13 cellular contexts compared by ENCODE assay signal in the genomic region with DNA sequence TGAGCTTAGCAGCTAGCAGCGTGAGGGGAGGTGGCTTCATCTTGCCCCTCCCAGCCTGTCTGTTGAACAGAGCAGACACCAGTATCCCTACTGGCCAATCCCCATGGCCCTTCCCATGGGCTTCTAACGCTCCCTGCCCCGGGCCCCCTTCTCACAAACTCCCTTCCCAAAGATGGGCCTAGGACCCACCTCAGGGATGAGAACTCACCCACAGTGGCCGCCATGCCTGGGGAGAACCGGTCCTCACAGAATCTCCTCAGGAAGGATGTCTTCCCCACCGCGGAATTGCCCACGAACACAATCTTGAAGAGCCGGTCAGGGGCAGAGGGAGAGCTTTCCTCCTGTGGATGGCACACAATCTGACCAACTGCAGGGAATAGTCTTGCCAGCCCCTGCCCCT.
DNase-seq lines count a peak whose midpoint lies in the region; ATAC-seq and TF ChIP-seq lines count a peak whose summit lies in the region.
"Had no signal": no experiment of that assay in that cellular context is flagged by ENCODE, and none has a peak within 500 bp of the region (broad histone marks: within the 10 kb centered on the region; RNA-seq: fewer than 3 reads in every experiment).

No MANE protein-coding gene starts in this region.

- H3K4me1 ChIP-seq in BLaER1 treated with 17β-estradiol and CSF1 and Interleukin-3, amounts not matched to agents 10 nM and 100 nM = peaks cover 0 to 68% (median 42%) of the 10 kb centered on the region in 10 experiments; a peak in 16 of 20 replicates
- H3K4me1 ChIP-seq: Caco-2, HAP-1 had no signal

- TF ChIP-seq CTCF in glutamatergic neuron (IDR thresholded peaks at IDR 0.05; ENCODE audit: partially characterized antibody, unreplicated experiment) = no peak

- ATAC-seq in GM21723 (IDR thresholded peaks at IDR 0.05; ENCODE audit: unreplicated experiment) = no peak
- no peak for ATAC-seq in activated T-cell treated with anti-CD3 and anti-CD28 coated beads, Interleukin-2, amount 50 U/mL, for 72 hours (replicated peaks in 1 of 2)

- no peak overlapping the region for H3K4me3 Mint-ChIP-seq in activated CD4-positive, alpha-beta T cell treated with anti-CD3 and anti-CD28 coated beads, Interleukin-2, amount 10 ng/mL, durations not matched to agents 24 days and 14 days
- no peak overlapping the region for H3K4me3 Mint-ChIP-seq in glutamatergic neuron (ENCODE audit: unreplicated experiment)
- no peak overlapping the region for H3K4me3 Mint-ChIP-seq in activated T-cell treated with anti-CD3 and anti-CD28 coated beads, Interleukin-2, amount 50 U/mL, for 72 hours
- H3K4me3 Mint-ChIP-seq: CD4-positive, alpha-beta T cell had no signal

- no peaks in the 10 kb centered on the region for H3K9me3 Mint-ChIP-seq in activated CD4-positive, alpha-beta T cell treated with anti-CD3 and anti-CD28 coated beads, Interleukin-2, amount 10 ng/mL, durations not matched to agents 24 days and 14 days
- H3K9me3 Mint-ChIP-seq in glutamatergic neuron (ENCODE audit: unreplicated experiment) = peaks cover 6% of the 10 kb centered on the region
- H3K9me3 Mint-ChIP-seq in activated T-cell treated with anti-CD3 and anti-CD28 coated beads, Interleukin-2, amount 50 U/mL, for 72 hours = no peaks in the 10 kb centered on the region
- H3K9me3 Mint-ChIP-seq: CD4-positive, alpha-beta T cell had no signal

- no peak overlapping the region for H3K9ac ChIP-seq in BLaER1 treated with 17β-estradiol and CSF1 and Interleukin-3, amounts not matched to agents 10 nM and 100 nM
- H3K9ac ChIP-seq: GM23248 had no signal

- peaks cover 11% of the 10 kb centered on the region for H3K4me1 Mint-ChIP-seq in activated CD4-positive, alpha-beta T cell treated with anti-CD3 and anti-CD28 coated beads, Interleukin-2, amount 10 ng/mL, durations not matched to agents 24 days and 14 days
- H3K4me1 Mint-ChIP-seq in glutamatergic neuron (ENCODE audit: low read depth, unreplicated experiment) = peaks cover 67% of the 10 kb centered on the region
- peaks cover 12% of the 10 kb centered on the region for H3K4me1 Mint-ChIP-seq in activated T-cell treated with anti-CD3 and anti-CD28 coated beads, Interleukin-2, amount 50 U/mL, for 72 hours (ENCODE audit: low read depth)

- peaks cover 18 to 99% (median 82%) of the 10 kb centered on the region in 11 experiments; a peak in 21 of 22 replicates for H3K36me3 ChIP-seq in BLaER1 treated with 17β-estradiol and CSF1 and Interleukin-3, amounts not matched to agents 10 nM and 100 nM
- H3K36me3 ChIP-seq: HAP-1 had no signal

- peak overlapping the region in 8 of 11 experiments; percentile 54 to 86 (median 76); a peak in 16 of 22 replicates for H3K4me2 ChIP-seq in BLaER1 treated with 17β-estradiol and CSF1 and Interleukin-3, amounts not matched to agents 10 nM and 100 nM

- no peak overlapping the region for H3K4me3 ChIP-seq in BLaER1 treated with 17β-estradiol and CSF1 and Interleukin-3, amounts not matched to agents 10 nM and 100 nM
- H3K4me3 ChIP-seq: GM23248, HAP-1 had no signal

- intact Hi-C loops in activated CD4-positive, alpha-beta T cell treated with anti-CD3 and anti-CD28 coated beads, Interleukin-2, amount 10 ng/mL, durations not matched to agents 24 days and 14 days (cut with micrococcal nuclease) = no loop called here

- DNase-seq in activated CD4-positive, alpha-beta T cell treated with anti-CD3 and anti-CD28 coated beads, Interleukin-2, amount 10 ng/mL, durations not matched to agents 24 days and 14 days = no peak
- no peak for DNase-seq in activated CD4-positive, alpha-beta T cell treated with anti-CD3 and anti-CD28 coated beads for 4 hours
- DNase-seq in glutamatergic neuron (no peak), NCI-H345 treated with DMSO at 0.1 percent for 48 hours (lab: John Stamatoyannopoulos, UW; ENCODE audit: unreplicated experiment) (no peak)
- no peak for DNase-seq in activated T-cell treated with anti-CD3 and anti-CD28 coated beads, Interleukin-2, amount 50 U/mL, for 72 hours
- DNase-seq: 8988T; C1 segment of cervical spinal cord; Caco-2; CD4-positive, alpha-beta T cell had no signal

- H3K9me3 ChIP-seq in BLaER1 treated with 17β-estradiol and CSF1 and Interleukin-3, amounts not matched to agents 10 nM and 100 nM (replicated peaks in 1 of 11) = peaks cover 0 to 13% (median 0%) of the 10 kb centered on the region in 11 experiments; a peak in 2 of 22 replicates
- H3K9me3 ChIP-seq: Caco-2, HAP-1 had no signal

- H3K27ac Mint-ChIP-seq in activated CD4-positive, alpha-beta T cell treated with anti-CD3 and anti-CD28 coated beads, Interleukin-2, amount 10 ng/mL, durations not matched to agents 24 days and 14 days = peak overlapping the region; percentile 34
- peak overlapping the region; percentile 95 for H3K27ac Mint-ChIP-seq in glutamatergic neuron (ENCODE audit: unreplicated experiment)
- H3K27ac Mint-ChIP-seq in activated T-cell treated with anti-CD3 and anti-CD28 coated beads, Interleukin-2, amount 50 U/mL, for 72 hours = no peak overlapping the region
- H3K27ac Mint-ChIP-seq: CD4-positive, alpha-beta T cell had no signal

- peaks cover 0 to 11% (median 0%) of the 10 kb centered on the region in 11 experiments; a peak in 4 of 22 replicates for H4K20me1 ChIP-seq in BLaER1 treated with 17β-estradiol and CSF1 and Interleukin-3, amounts not matched to agents 10 nM and 100 nM

- no peaks in the 10 kb centered on the region for H3K27me3 Mint-ChIP-seq in activated CD4-positive, alpha-beta T cell treated with anti-CD3 and anti-CD28 coated beads, Interleukin-2, amount 10 ng/mL, durations not matched to agents 24 days and 14 days
- H3K27me3 Mint-ChIP-seq in glutamatergic neuron (ENCODE audit: unreplicated experiment) = peaks cover 21% of the 10 kb centered on the region
- no peaks in the 10 kb centered on the region for H3K27me3 Mint-ChIP-seq in activated T-cell treated with anti-CD3 and anti-CD28 coated beads, Interleukin-2, amount 50 U/mL, for 72 hours (ENCODE audit: low read depth)
- H3K27me3 Mint-ChIP-seq: CD4-positive, alpha-beta T cell had no signal

- peak overlapping the region in 2 of 11 experiments; percentile 21 to 23; a peak in 5 of 22 replicates for H3K27ac ChIP-seq in BLaER1 treated with 17β-estradiol and CSF1 and Interleukin-3, amounts not matched to agents 10 nM and 100 nM
- H3K27ac ChIP-seq: GM23248 had no signal

- no peaks in the 10 kb centered on the region for H3K27me3 ChIP-seq in BLaER1 treated with 17β-estradiol and CSF1 and Interleukin-3, amounts not matched to agents 10 nM and 100 nM

- H3K36me3 Mint-ChIP-seq in activated CD4-positive, alpha-beta T cell treated with anti-CD3 and anti-CD28 coated beads, Interleukin-2, amount 10 ng/mL, durations not matched to agents 24 days and 14 days (ENCODE audit: low read depth) = peaks cover 24% of the 10 kb centered on the region
- H3K36me3 Mint-ChIP-seq in glutamatergic neuron (ENCODE audit: unreplicated experiment) = no peaks in the 10 kb centered on the region
- H3K36me3 Mint-ChIP-seq in activated T-cell treated with anti-CD3 and anti-CD28 coated beads, Interleukin-2, amount 50 U/mL, for 72 hours (ENCODE audit: insufficient read depth in 2 of 2) = no peaks in the 10 kb centered on the region
